Comparison of ENCODE assay signal across 1 cellular context in genomic region chr17:74453665-74454196, GRCh38.
TF ChIP-seq lines count a peak whose summit lies in the region.

No MANE protein-coding gene starts in this region.

TF ChIP-seq in HepG2, 621 proteins besides CTCF, POLR2A, EP300 and RAD21 (continued from another document and continues in another):
- TF ChIP-seq PRDM4 (CRISPR knock-in tag; IDR thresholded peaks at IDR 0.05; ENCODE audit: borderline replicate concordance) (no peak), PATZ1 (CRISPR knock-in tag; IDR thresholded peaks at IDR 0.05) (0 out of 2 replicates have a peak, but pooled peaks have one; percentile 14), ATF3 (CRISPR knock-in tag; IDR thresholded peaks at IDR 0.05) (0 out of 2 replicates have a peak, but pooled peaks have one; percentile 16), MXI1 (IDR thresholded peaks at IDR 0.05; ENCODE audit: borderline replicate concordance, low read depth, low read length) (0 out of 3 replicates have a peak, but pooled peaks have one; percentile 63), FOXO4 (CRISPR knock-in tag; conservative IDR thresholded peaks at IDR 0.05) (no peak), RERE (CRISPR knock-in tag; IDR thresholded peaks at IDR 0.05; ENCODE audit: low read depth) (no peak), HNRNPK (IDR thresholded peaks at IDR 0.05; ENCODE audit: low read depth, low read length, poor library complexity, severe bottlenecking) (peak; percentile 93), ZNF34 (CRISPR knock-in tag; IDR thresholded peaks at IDR 0.05; ENCODE audit: borderline replicate concordance) (no peak), SNAPC4 (CRISPR knock-in tag; IDR thresholded peaks at IDR 0.05) (peak; percentile 15; the same call in 1 of the 2 replicates), SIX1 (CRISPR knock-in tag; IDR thresholded peaks at IDR 0.05; ENCODE audit: borderline replicate concordance) (0 out of 2 replicates have a peak, but pooled peaks have one; percentile 54), IRX3 (CRISPR knock-in tag; IDR thresholded peaks at IDR 0.05; ENCODE audit: borderline replicate concordance, low read depth) (no peak), ZBTB10 (CRISPR knock-in tag; IDR thresholded peaks at IDR 0.05; ENCODE audit: borderline replicate concordance) (no peak), AGO1 (IDR thresholded peaks at IDR 0.05; ENCODE audit: low read depth, low read length, poor library complexity, severe bottlenecking) (peak; percentile 49), MEF2D (CRISPR knock-in tag; IDR thresholded peaks at IDR 0.05) (no peak), ZNF367 (CRISPR knock-in tag; IDR thresholded peaks at IDR 0.05; ENCODE audit: borderline replicate concordance) (0 out of 2 replicates have a peak, but pooled peaks have one; percentile 3), ATF7-NPFF (CRISPR knock-in tag; IDR thresholded peaks at IDR 0.05; ENCODE audit: low read depth) (0 out of 2 replicates have a peak, but pooled peaks have one; percentile 25), MBD4 (IDR thresholded peaks at IDR 0.05; ENCODE audit: borderline replicate concordance, low read length) (no peak), ZNF891 (CRISPR knock-in tag; IDR thresholded peaks at IDR 0.05) (no peak), THRA (CRISPR knock-in tag; IDR thresholded peaks at IDR 0.05; ENCODE audit: borderline replicate concordance) (no peak; the same call in 1 of the 2 replicates), MYC (CRISPR knock-in tag; IDR thresholded peaks at IDR 0.05; ENCODE audit: borderline replicate concordance) (no peak), ZNF879 (CRISPR knock-in tag; IDR thresholded peaks at IDR 0.05) (0 out of 2 replicates have a peak, but pooled peaks have one; percentile 27), E2F2 (CRISPR knock-in tag; IDR thresholded peaks at IDR 0.05; ENCODE audit: borderline replicate concordance) (no peak), ZNF691 (CRISPR knock-in tag; IDR thresholded peaks at IDR 0.05; ENCODE audit: borderline replicate concordance, low read depth) (no peak), ZNF777 (CRISPR knock-in tag; IDR thresholded peaks at IDR 0.05) (peak; percentile 56), ZNF562 (CRISPR knock-in tag; IDR thresholded peaks at IDR 0.05; ENCODE audit: borderline replicate concordance) (no peak), ZNF383 (CRISPR knock-in tag; IDR thresholded peaks at IDR 0.05; ENCODE audit: borderline replicate concordance) (peak; percentile 42; the same call in 1 of the 2 replicates), HNRNPH1 (optimal IDR thresholded peaks at IDR 0.05; ENCODE audit: low read depth, low read length) (no peak), ZNF121 (CRISPR knock-in tag; IDR thresholded peaks at IDR 0.05) (no peak), ZBTB42 (CRISPR knock-in tag; IDR thresholded peaks at IDR 0.05) (peak; percentile 27; the same call in 1 of the 2 replicates)
